17 cellular contexts compared by ENCODE assay signal in the genomic region with DNA sequence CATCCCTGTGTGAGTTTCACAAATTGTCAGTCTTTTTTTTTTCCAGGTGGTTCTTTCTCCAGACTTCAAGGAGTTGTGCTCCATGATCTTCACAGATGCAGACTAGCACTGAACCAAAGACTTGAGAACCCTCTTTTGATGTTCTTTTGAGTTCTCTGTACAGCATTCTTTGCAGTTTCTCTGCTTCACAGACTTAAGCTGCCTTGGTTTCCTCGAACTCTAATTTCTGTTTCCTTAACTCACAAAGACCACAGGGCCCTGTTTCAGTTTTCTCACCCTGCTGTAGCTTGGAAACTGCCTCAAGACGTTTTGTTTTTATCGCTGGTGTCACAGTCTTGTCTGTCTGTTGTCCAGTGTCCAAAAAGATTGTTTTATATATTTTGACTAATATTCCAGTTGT.
DNase-seq lines count a peak whose midpoint lies in the region; ATAC-seq and TF ChIP-seq lines count a peak whose summit lies in the region.
"Had no signal": no experiment of that assay in that cellular context is flagged by ENCODE, and none has a peak within 500 bp of the region (broad histone marks: within the 10 kb centered on the region; RNA-seq: fewer than 3 reads in every experiment).

No MANE protein-coding gene starts in this region.

- peak overlapping the region; percentile 1; the same call in 1 of the 2 replicates for H3K9ac ChIP-seq in OCI-LY3 (ENCODE audit: low read length)
- H3K9ac ChIP-seq in fibroblast of lung (ENCODE audit: insufficient read depth, low read length): no peak overlapping the region
- no peak overlapping the region for H3K9ac ChIP-seq in smooth muscle cell (ENCODE audit: low read depth)

- no peak for DNase-seq in right cardiac atrium
- no peak for DNase-seq in Right ventricle myocardium superior
- DNase-seq in fibroblast of lung (ENCODE audit: low read depth in 2 of 2): peak in 1 of 2 donors; percentile 22
- no peak for DNase-seq in smooth muscle cell (lab: John Stamatoyannopoulos, UW; ENCODE audit: unreplicated experiment)
- DNase-seq in HAP-1 (ENCODE audit: low spot score in 2 of 2): no peak
- DNase-seq in amygdala (lab: John Stamatoyannopoulos, UW): no peak
- DNase-seq: C1 segment of cervical spinal cord, DMS 273 treated with DMSO at 0.1 percent for 48 hours, GF-D8, NCI-H1048, NCI-H146, NCI-H2081 treated with DMSO at 0.1 percent for 48 hours, NCI-H2227 treated with DMSO at 0.1 percent for 48 hours, NCI-H524 had no signal

- 37% methylated on average over 3 of the region's 3 CpGs for WGBS in right cardiac atrium
- 86% methylated on average over 3 of the region's 3 CpGs for WGBS in smooth muscle cell (ENCODE audit: low lambda C conversion rate)

- H3K9me3 ChIP-seq in right cardiac atrium (ENCODE audit: control insufficient read depth, low read length) (no peaks in the 10 kb centered on the region), OCI-LY3 (ENCODE audit: insufficient read depth, low read length) (no peaks in the 10 kb centered on the region), fibroblast of lung (ENCODE audit: control insufficient read depth, insufficient read depth, low read depth, low read length) (no peaks in the 10 kb centered on the region), smooth muscle cell (replicated peaks; ENCODE audit: low read depth) (no peaks in the 10 kb centered on the region), HAP-1 (no peaks in the 10 kb centered on the region)

- H3K27ac ChIP-seq in right cardiac atrium (ENCODE audit: low read length): no peak overlapping the region
- no peak overlapping the region for H3K27ac ChIP-seq in OCI-LY3 (ENCODE audit: low read length)
- no peak overlapping the region for H3K27ac ChIP-seq in fibroblast of lung (ENCODE audit: insufficient read depth, low read length)
- H3K27ac ChIP-seq in smooth muscle cell (ENCODE audit: low read depth): no peak overlapping the region

- H3K4me1 ChIP-seq in right cardiac atrium (ENCODE audit: control insufficient read depth, insufficient read depth, low read length): no peaks in the 10 kb centered on the region
- H3K4me1 ChIP-seq in OCI-LY3 (ENCODE audit: low read length): peaks cover 9% of the 10 kb centered on the region
- no peaks in the 10 kb centered on the region for H3K4me1 ChIP-seq in fibroblast of lung (ENCODE audit: control insufficient read depth, extremely low read depth, insufficient read depth, low read length)
- H3K4me1 ChIP-seq in smooth muscle cell (ENCODE audit: low read depth): peaks cover 6% of the 10 kb centered on the region
- no peaks in the 10 kb centered on the region for H3K4me1 ChIP-seq in HAP-1

- no peaks in the 10 kb centered on the region for H3K36me3 ChIP-seq in OCI-LY3 (replicated peaks; ENCODE audit: low read depth, low read length)
- H3K36me3 ChIP-seq in fibroblast of lung (ENCODE audit: control insufficient read depth, insufficient read depth, low read length): no peaks in the 10 kb centered on the region
- H3K36me3 ChIP-seq in smooth muscle cell (ENCODE audit: low read depth): no peaks in the 10 kb centered on the region
- no peaks in the 10 kb centered on the region for H3K36me3 ChIP-seq in HAP-1 (replicated peaks)

- H3K4me2 ChIP-seq in OCI-LY3 (ENCODE audit: low read length) (peak overlapping the region; percentile 59), fibroblast of lung (ENCODE audit: extremely low read depth, insufficient read depth, low read length) (peak overlapping the region; percentile 21), smooth muscle cell (no peak overlapping the region)
- H3K4me2 ChIP-seq: GM23338 had no signal

- H3K4me3 ChIP-seq in right cardiac atrium (ENCODE audit: low read length) (peak overlapping the region; percentile 25), OCI-LY3 (ENCODE audit: low read length) (peak overlapping the region; percentile 42), fibroblast of lung (replicated peaks in 1 of 4; ENCODE audit: control extremely low read depth in 1 of 4, insufficient read depth in 1 of 4, low read depth in 3 of 4, low read length in 4 of 4) (peak overlapping the region in 1 of 4 experiments; percentile 36), smooth muscle cell (no peak overlapping the region), HAP-1 (no peak overlapping the region)
- H3K4me3 ChIP-seq: GM23338 had no signal

- H4K20me1 ChIP-seq in OCI-LY3 (ENCODE audit: insufficient read depth, low read length) (no peaks in the 10 kb centered on the region), fibroblast of lung (ENCODE audit: control insufficient read depth, extremely low read depth, insufficient read depth, low read length) (no peaks in the 10 kb centered on the region), smooth muscle cell (ENCODE audit: low read depth) (no peaks in the 10 kb centered on the region)

- intact Hi-C loops in right cardiac atrium (cut with DNase I) (no loop called here), Right ventricle myocardium superior (cut with DNase I) (no loop called here)

- in situ Hi-C loops in HAP-1 (cut with MboI; ENCODE audit: low sequenced_read_pairs): no loop called here

- no peaks in the 10 kb centered on the region for H3F3A ChIP-seq in smooth muscle cell (ENCODE audit: low read depth)

- H3K79me2 ChIP-seq in OCI-LY3 (ENCODE audit: low read length) (no peaks in the 10 kb centered on the region), fibroblast of lung (ENCODE audit: control insufficient read depth, insufficient read depth, low read length) (no peaks in the 10 kb centered on the region), smooth muscle cell (ENCODE audit: low read depth) (no peaks in the 10 kb centered on the region)

- H2AFZ ChIP-seq in OCI-LY3 (ENCODE audit: low read depth, low read length) (peak overlapping the region; percentile 90), fibroblast of lung (ENCODE audit: low read length) (no peak overlapping the region), smooth muscle cell (ENCODE audit: low read depth) (peak overlapping the region; percentile 63)
- H2AFZ ChIP-seq: GM23338 had no signal

- TF ChIP-seq CTCF in OCI-LY3 (IDR thresholded peaks at IDR 0.05; ENCODE audit: low read depth, low read length): no peak
- no peak for TF ChIP-seq CTCF in fibroblast of lung (conservative IDR thresholded peaks at IDR 0.05 in 1 of 2, IDR thresholded peaks at IDR 0.05 in 1 of 2; ENCODE audit: low read depth in 1 of 2, low read length in 2 of 2)
- TF ChIP-seq CTCF in smooth muscle cell (IDR thresholded peaks at IDR 0.05; ENCODE audit: borderline replicate concordance, insufficient read depth, poor library complexity, severe bottlenecking): no peak

- ATAC-seq in right cardiac atrium (no peak), Right ventricle myocardium superior (ENCODE audit: poor library complexity) (no peak), HG03135 (IDR thresholded peaks at IDR 0.05; ENCODE audit: unreplicated experiment) (no peak)
- ATAC-seq: GM23338 had no signal

- H3K27me3 ChIP-seq in right cardiac atrium (ENCODE audit: control insufficient read depth, insufficient read depth): no peaks in the 10 kb centered on the region
- H3K27me3 ChIP-seq in OCI-LY3 (ENCODE audit: low read depth, low read length): no peaks in the 10 kb centered on the region
- no peaks in the 10 kb centered on the region for H3K27me3 ChIP-seq in fibroblast of lung (ENCODE audit: control insufficient read depth, insufficient read depth, low read length)
- H3K27me3 ChIP-seq in smooth muscle cell (ENCODE audit: low read depth): no peaks in the 10 kb centered on the region
- H3K27me3 ChIP-seq in HAP-1 (ENCODE audit: low read depth): 0 out of 2 replicates have a peak, but pooled peaks cover 2% of the 10 kb centered on the region

Comparison
In these comparisons a context has a peak if more than half of its experiments do, and no peak if none do; other contexts are left out.
1. H3K4me3 ChIP-seq: peak in right cardiac atrium (single experiment) and OCI-LY3 (single experiment); none in smooth muscle cell (single experiment) and HAP-1 (single experiment).